1 cellular context compared by ENCODE assay signal in the genomic region with DNA sequence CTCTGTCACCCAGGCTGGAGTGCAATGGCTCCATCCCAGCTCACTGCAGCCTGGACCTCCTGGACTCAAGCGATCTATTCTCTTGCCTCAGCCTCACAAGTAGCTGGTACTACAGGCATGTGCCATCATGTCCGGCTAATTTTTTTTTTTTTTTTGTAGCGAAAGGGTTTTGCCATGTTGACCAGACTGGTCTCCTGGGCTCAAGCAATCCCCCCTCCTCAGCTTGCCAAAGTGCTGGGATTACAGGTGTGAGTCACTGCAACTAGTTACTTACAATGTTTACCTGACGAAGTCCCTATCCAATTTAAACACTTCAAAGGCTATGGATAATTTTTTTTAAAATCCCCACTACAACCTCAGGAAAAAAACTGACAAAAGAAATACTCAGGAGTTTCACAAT.
TF ChIP-seq lines count a peak whose summit lies in the region.

No MANE protein-coding gene starts in this region.

TF ChIP-seq in HepG2, 621 proteins besides CTCF, POLR2A, EP300 and RAD21:
- TF ChIP-seq ZNF724P (CRISPR knock-in tag; IDR thresholded peaks at IDR 0.05; ENCODE audit: borderline replicate concordance) (no peak), HNRNPUL1 (IDR thresholded peaks at IDR 0.05; ENCODE audit: low read depth, low read length) (no peak), RFX1 (IDR thresholded peaks at IDR 0.05) (no peak), ATM (IDR thresholded peaks at IDR 0.05; ENCODE audit: borderline replicate concordance) (no peak), HMG20B (CRISPR knock-in tag; conservative IDR thresholded peaks at IDR 0.05) (no peak), ZNF274 (CRISPR knock-in tag; IDR thresholded peaks at IDR 0.05) (no peak)
- TF ChIP-seq, protein P1, sequence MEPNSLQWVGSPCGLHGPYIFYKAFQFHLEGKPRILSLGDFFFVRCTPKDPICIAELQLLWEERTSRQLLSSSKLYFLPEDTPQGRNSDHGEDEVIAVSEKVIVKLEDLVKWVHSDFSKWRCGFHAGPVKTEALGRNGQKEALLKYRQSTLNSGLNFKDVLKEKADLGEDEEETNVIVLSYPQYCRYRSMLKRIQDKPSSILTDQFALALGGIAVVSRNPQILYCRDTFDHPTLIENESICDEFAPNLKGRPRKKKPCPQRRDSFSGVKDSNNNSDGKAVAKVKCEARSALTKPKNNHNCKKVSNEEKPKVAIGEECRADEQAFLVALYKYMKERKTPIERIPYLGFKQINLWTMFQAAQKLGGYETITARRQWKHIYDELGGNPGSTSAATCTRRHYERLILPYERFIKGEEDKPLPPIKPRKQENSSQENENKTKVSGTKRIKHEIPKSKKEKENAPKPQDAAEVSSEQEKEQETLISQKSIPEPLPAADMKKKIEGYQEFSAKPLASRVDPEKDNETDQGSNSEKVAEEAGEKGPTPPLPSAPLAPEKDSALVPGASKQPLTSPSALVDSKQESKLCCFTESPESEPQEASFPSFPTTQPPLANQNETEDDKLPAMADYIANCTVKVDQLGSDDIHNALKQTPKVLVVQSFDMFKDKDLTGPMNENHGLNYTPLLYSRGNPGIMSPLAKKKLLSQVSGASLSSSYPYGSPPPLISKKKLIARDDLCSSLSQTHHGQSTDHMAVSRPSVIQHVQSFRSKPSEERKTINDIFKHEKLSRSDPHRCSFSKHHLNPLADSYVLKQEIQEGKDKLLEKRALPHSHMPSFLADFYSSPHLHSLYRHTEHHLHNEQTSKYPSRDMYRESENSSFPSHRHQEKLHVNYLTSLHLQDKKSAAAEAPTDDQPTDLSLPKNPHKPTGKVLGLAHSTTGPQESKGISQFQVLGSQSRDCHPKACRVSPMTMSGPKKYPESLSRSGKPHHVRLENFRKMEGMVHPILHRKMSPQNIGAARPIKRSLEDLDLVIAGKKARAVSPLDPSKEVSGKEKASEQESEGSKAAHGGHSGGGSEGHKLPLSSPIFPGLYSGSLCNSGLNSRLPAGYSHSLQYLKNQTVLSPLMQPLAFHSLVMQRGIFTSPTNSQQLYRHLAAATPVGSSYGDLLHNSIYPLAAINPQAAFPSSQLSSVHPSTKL (CRISPR knock-in tag; IDR thresholded peaks at IDR 0.05): no peak
